Comparison of ENCODE assay signal across 8 cellular contexts in the genomic region with DNA sequence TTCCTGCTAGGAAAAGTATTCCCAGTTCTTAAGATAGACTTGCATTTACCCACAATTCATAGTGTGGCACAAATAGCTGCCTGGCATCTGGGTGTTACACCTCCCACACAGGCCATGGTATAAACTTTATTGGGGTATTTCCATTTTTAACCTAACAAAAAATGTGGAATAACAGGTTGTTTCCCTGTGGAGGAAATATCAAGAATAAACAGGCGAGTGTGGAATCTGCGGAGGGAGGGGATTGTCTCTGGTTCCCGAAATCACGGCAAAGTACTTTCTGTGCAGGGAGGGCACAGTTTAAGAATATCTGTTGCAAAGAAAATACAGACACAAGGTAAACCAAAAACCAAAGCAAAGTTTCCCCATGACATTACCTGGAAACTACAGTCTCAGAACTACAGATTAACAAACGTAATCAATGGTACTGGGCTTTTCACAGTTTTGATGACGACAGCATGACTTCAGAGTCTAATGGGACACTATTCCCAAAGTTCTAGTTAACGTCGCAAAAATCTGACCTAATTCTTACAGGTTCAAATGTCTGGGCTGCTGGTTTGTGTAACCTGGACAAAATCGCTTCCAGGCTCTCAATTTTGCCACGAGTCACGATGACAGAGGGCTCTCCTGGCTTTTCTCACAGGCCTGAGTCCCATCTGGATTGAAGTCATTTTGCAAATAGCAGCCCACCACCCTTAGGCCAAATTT. TPM values are rescaled to one million over a fixed set of nuclear protein-coding genes. Genes with fewer than 3 reads are reported as not detected.
DNase-seq lines count a peak whose midpoint lies in the region; ATAC-seq, FAIRE-seq and TF ChIP-seq lines count a peak whose summit lies in the region.

No MANE protein-coding gene starts in this region.

- H3K27me3 ChIP-seq in cardiac muscle cell = no peaks in the 10 kb centered on the region
- no peaks in the 10 kb centered on the region for H3K27me3 ChIP-seq in GM12878 (replicated peaks in 1 of 2; ENCODE audit: control insufficient read depth in 2 of 2, insufficient read depth in 2 of 2, low read length in 1 of 2)
- no peaks in the 10 kb centered on the region for H3K27me3 ChIP-seq in lung (ENCODE audit: control insufficient read depth, insufficient read depth)
- no peaks in the 10 kb centered on the region for H3K27me3 ChIP-seq in upper lobe of right lung

- TF ChIP-seq EP300 in GM12878 (IDR thresholded peaks at IDR 0.05; ENCODE audit: borderline replicate concordance in 1 of 2, control insufficient read depth in 1 of 2, low read depth in 2 of 2, low read length in 2 of 2) = no peak

- H3K4me1 ChIP-seq in cardiac muscle cell (ENCODE audit: low read depth) = peaks cover 32% of the 10 kb centered on the region
- peaks cover 34% of the 10 kb centered on the region for H3K4me1 ChIP-seq in GM12878 (ENCODE audit: control insufficient read depth, insufficient read depth, low read length)
- H3K4me1 ChIP-seq in lung (ENCODE audit: control insufficient read depth in 2 of 2, insufficient read depth in 2 of 2, low read length in 2 of 2) = peaks cover 10 to 24% of the 10 kb centered on the region in 2 donors
- peaks cover 63% of the 10 kb centered on the region for H3K4me1 ChIP-seq in upper lobe of right lung

- TF ChIP-seq RAD21 in GM12878 (IDR thresholded peaks at IDR 0.05; ENCODE audit: insufficient read depth, low read depth, low read length) = no peak

- WGBS in GM12878 (ENCODE audit: insufficient coverage, insufficient replicate concordance, low lambda C conversion rate, missing lambda C conversion rate) = 1% methylated on average over 11 of the region's 11 CpGs
- whole genome bisulfite sequencing in lung, 2 donors = 12 to 28% methylated on average over 11 of the region's 11 CpGs

- H3K79me2 ChIP-seq in GM12878 (ENCODE audit: control insufficient read depth, insufficient read depth, low read length) = peaks cover 77% of the 10 kb centered on the region

- H3K36me3 ChIP-seq in cardiac muscle cell (no peaks in the 10 kb centered on the region), GM12878 (ENCODE audit: control insufficient read depth in 2 of 2, insufficient read depth in 2 of 2, low read length in 1 of 2) (peaks cover 0 to 3% of the 10 kb centered on the region in 2 experiments; a peak in 1 of 4 replicates), lung (ENCODE audit: control insufficient read depth in 2 of 2, insufficient read depth in 2 of 2, low read length in 2 of 2) (no peaks in the 10 kb centered on the region), upper lobe of right lung (no peaks in the 10 kb centered on the region)

- H4K20me1 ChIP-seq in GM12878 (ENCODE audit: control insufficient read depth, insufficient read depth) = peaks cover 9% of the 10 kb centered on the region

- no peaks in the 10 kb centered on the region for H3K9me3 ChIP-seq in cardiac muscle cell (ENCODE audit: low read depth)
- no peaks in the 10 kb centered on the region for H3K9me3 ChIP-seq in GM12878 (replicated peaks; ENCODE audit: control insufficient read depth, insufficient read depth, low read length)
- H3K9me3 ChIP-seq in lung (ENCODE audit: control insufficient read depth in 2 of 2, insufficient read depth in 1 of 2, low read length in 1 of 2) = no peaks in the 10 kb centered on the region
- no peaks in the 10 kb centered on the region for H3K9me3 ChIP-seq in upper lobe of right lung

- ATAC-seq in GM12878 (no peak), lung (ENCODE audit: insufficient read depth, low FRiP score) (no peak), upper lobe of right lung (no peak), HG03521 (IDR thresholded peaks at IDR 0.05; ENCODE audit: unreplicated experiment) (no peak)

- SMC1A ChIA-PET in GM12878 (lab: Charles Lee; ENCODE audit: uncharacterized antibody, unreplicated experiment) = interaction anchor here (0.9 to 1.2 kb wide), 5 partner anchors 21 to 68 kb away, joined by 3 to 7 read pairs (median 3); no protein-coding TSS in a partner anchor

- H2AFZ ChIP-seq in GM12878 (ENCODE audit: control insufficient read depth, low read depth, low read length) = no peak overlapping the region

- in situ Hi-C loops in GM12878 (cut with MboI) = no loop called here

- FAIRE-seq in GM12878 (lab: Jason Lieb, UNC) = no peak

- no peak for TF ChIP-seq POLR2A in GM12878 (IDR thresholded peaks at IDR 0.05; ENCODE audit: low read depth, low read length)

- DNase-seq in cardiac muscle cell (ENCODE audit: low read depth in 1 of 2, low spot score in 1 of 2) (peak in 1 of 2 donors; percentile 38), cardiac septum (ENCODE audit: low spot score) (no peak), GM12878 (ENCODE audit: low read depth, low spot score) (no peak), lung (ENCODE audit: low spot score) (no peak), upper lobe of right lung (no peak), HCEC 1CT (no peak)
- no peak for DNase-seq in stimulated activated CD4-positive, alpha-beta T cell treated with anti-CD3 and anti-CD28 coated beads, Interleukin-4, amount 100 ng/mL, for 1 hour

- peak overlapping the region; percentile 79 for H3K4me2 ChIP-seq in GM12878 (ENCODE audit: control insufficient read depth, insufficient read depth)

- H3K9ac ChIP-seq in GM12878 (ENCODE audit: control insufficient read depth, insufficient read depth, low read length) = peak overlapping the region; percentile 87

- H3K27ac ChIP-seq in cardiac muscle cell (peak overlapping the region; percentile 96), GM12878 (ENCODE audit: control insufficient read depth, insufficient read depth) (peak overlapping the region; percentile 92), lung (ENCODE audit: low read depth in 1 of 2, low read length in 1 of 2) (peak overlapping the region; percentile 99), upper lobe of right lung (peak overlapping the region; percentile 96)

- POLR2A ChIA-PET in GM12878 (lab: Charles Lee) = interaction anchor here (0.7 to 3.8 kb wide), 8 partner anchors 11 to 64 kb away, joined by 3 to 66 read pairs (median 6); a partner anchor contains a TSS

- RAD21 ChIA-PET in GM12878 (lab: Charles Lee; ENCODE audit: unreplicated experiment) = interaction anchor here (0.7 to 9.0 kb wide), 5 partner anchors 25 to 65 kb away, joined by 3 to 93 read pairs (median 8); no protein-coding TSS in a partner anchor

- peak overlapping the region; percentile 94 for H3K4me3 ChIP-seq in cardiac muscle cell
- H3K4me3 ChIP-seq in GM12878 = peak overlapping the region; percentile 94
- H3K4me3 ChIP-seq in lung = peak overlapping the region; percentile 94
- H3K4me3 ChIP-seq in upper lobe of right lung = peak overlapping the region; percentile 84

- CTCF ChIA-PET in GM12878 (lab: Yijun Ruan, JAX) = interaction anchor here (1.3 to 10.2 kb wide), 4 partner anchors 33 to 69 kb away, joined by 4 to 90 read pairs (median 20); a partner anchor contains a TSS

- BruUV-seq in GM12878 (replicated peaks; lab: Mats Ljungman, UMichigan) = TSS peak; percentile 76

- intact Hi-C loops in cardiac septum (cut with DNase I) (no loop called here), GM12878 (cut with micrococcal nuclease; ENCODE audit: unreplicated experiment) (loop anchor here (5.0 kb wide), 2 partner anchors 115 to 130 kb away; a partner anchor contains a TSS), upper lobe of right lung (cut with DNase I) (no loop called here)

- TF ChIP-seq CTCF in cardiac muscle cell (IDR thresholded peaks at IDR 0.05; ENCODE audit: low read depth, low read length) = no peak
- no peak for TF ChIP-seq CTCF in GM12878 (IDR thresholded peaks at IDR 0.05 in 2 of 3, conservative IDR thresholded peaks at IDR 0.05 in 1 of 3; ENCODE audit: control insufficient read depth in 2 of 3, extremely low read depth in 1 of 3, insufficient read depth in 1 of 3, low read depth in 3 of 3, low read length in 3 of 3)
- no peak for TF ChIP-seq CTCF in lung (IDR thresholded peaks at IDR 0.05; ENCODE audit: control extremely low read depth, extremely low read depth)
- no peak for TF ChIP-seq CTCF in upper lobe of right lung (IDR thresholded peaks at IDR 0.05)

RNA-seq across cellular contexts. Expression of a gene that starts 1.4 kb away (rescaled TPM):
- total RNA-seq in cardiac muscle cell (152 and 161 TPM in 2 replicates), cardiac septum (142 TPM), GM12878 (2014; rRNA removed) (215 and 229 TPM in 2 replicates), GM12878 (2014; rRNA removed; fragmentation: Illumina TruSeq; extraction: Trizol) (148 and 153 TPM in 2 replicates), GM12878 (2021) (194 and 200 TPM in 2 replicates), lung (100 to 1,000 TPM; 121 to 141 TPM), upper lobe of right lung (156 TPM)
- polyA plus RNA-seq in cardiac muscle cell (214 and 246 TPM in 2 replicates), GM12878 (2011; rRNA removed) (139 and 142 TPM in 2 replicates), GM12878 (2014; fragmentation: Illumina TruSeq; extraction: Trizol) (154 and 182 TPM in 2 replicates), GM12878 (2014; fragmentation: Nextera tagmentation; extraction: Ambion mirVana) (100 to 1,000 TPM in 1 of 2 experiments, 10 to 100 TPM in 1; 85.4 to 114 TPM), GM12878 (2014; rRNA removed) (120 and 123 TPM in 2 replicates), GM12878 (2016; fragmentation: Nextera tagmentation; extraction: Ambion mirVana) (100 to 1,000 TPM; 225 to 237 TPM), lung (10 to 100 TPM; 52.2 to 65.2 TPM)
- total RNA-seq in GM12878 (2013; cell fraction: nucleolus; rRNA removed) = 140 and 161 TPM in 2 replicates
- 84.4 TPM for polyA plus RNA-seq in GM12878 (2011; ENCODE audit: low read depth)
- polyA plus RNA-seq in GM12878 (2011; cell fraction: cytosol; rRNA removed) = 75.3 and 92.3 TPM in 2 replicates
- 89.9 and 96.0 TPM in 2 replicates for polyA plus RNA-seq in GM12878 (2011; cell fraction: nucleus; rRNA removed)
- 81.5 and 83.0 TPM in 2 replicates for polyA plus RNA-seq in GM12878 (2012)
- 88.6 and 126 TPM in 2 replicates for polyA minus RNA-seq in GM12878 (2011; rRNA and poly(A)+ RNA removed)
- 52.3 and 75.1 TPM in 2 replicates for polyA minus RNA-seq in GM12878 (2011; cell fraction: cytosol; rRNA and poly(A)+ RNA removed)
- polyA minus RNA-seq in GM12878 (2011; cell fraction: nucleus; rRNA and poly(A)+ RNA removed) = 65.0 and 122 TPM in 2 replicates

RNA-seq across cellular contexts. Expression of a gene that starts 58.6 kb away (rescaled TPM):
- total RNA-seq in cardiac muscle cell = 55.8 and 59.1 TPM in 2 replicates
- 71.0 and 84.2 TPM in 2 replicates for polyA plus RNA-seq in cardiac muscle cell
- total RNA-seq in cardiac septum = 92.7 TPM
- total RNA-seq in GM12878 (2013; cell fraction: nucleolus; rRNA removed) = 22.9 and 23.0 TPM in 2 replicates
- total RNA-seq in GM12878 (2014; rRNA removed) = 11.2 and 15.3 TPM in 2 replicates
- 8.2 and 8.9 TPM in 2 replicates for total RNA-seq in GM12878 (2014; rRNA removed; fragmentation: Illumina TruSeq; extraction: Trizol)
- total RNA-seq in GM12878 (2021) = 25.6 and 27.2 TPM in 2 replicates
- 6.9 TPM for polyA plus RNA-seq in GM12878 (2011; ENCODE audit: low read depth)
- polyA plus RNA-seq in GM12878 (2011; rRNA removed) = 11.6 and 24.9 TPM in 2 replicates
- polyA plus RNA-seq in GM12878 (2011; cell fraction: cytosol; rRNA removed) = 23.0 and 24.2 TPM in 2 replicates
- 19.2 and 23.7 TPM in 2 replicates for polyA plus RNA-seq in GM12878 (2011; cell fraction: nucleus; rRNA removed)
- polyA plus RNA-seq in GM12878 (2012) = 15.0 and 15.6 TPM in 2 replicates
- polyA plus RNA-seq in GM12878 (2014; fragmentation: Illumina TruSeq; extraction: Trizol) = 10.5 and 19.9 TPM in 2 replicates
- 1 to 10 TPM; 2.6 to 3.0 TPM for polyA plus RNA-seq in GM12878 (2014; fragmentation: Nextera tagmentation; extraction: Ambion mirVana)
- 18.4 and 22.3 TPM in 2 replicates for polyA plus RNA-seq in GM12878 (2014; rRNA removed)
- polyA plus RNA-seq in GM12878 (2016; fragmentation: Nextera tagmentation; extraction: Ambion mirVana) = 10 to 100 TPM; 17.0 to 18.4 TPM
- 32.5 and 35.8 TPM in 2 replicates for polyA minus RNA-seq in GM12878 (2011; rRNA and poly(A)+ RNA removed)
- 7.8 and 11.4 TPM in 2 replicates for polyA minus RNA-seq in GM12878 (2011; cell fraction: cytosol; rRNA and poly(A)+ RNA removed)
- 8.0 and 13.6 TPM in 2 replicates for polyA minus RNA-seq in GM12878 (2011; cell fraction: nucleus; rRNA and poly(A)+ RNA removed)
- total RNA-seq in lung = 10 to 100 TPM; 30.6 to 67.2 TPM
- polyA plus RNA-seq in lung = 10 to 100 TPM; 15.3 to 45.5 TPM
- total RNA-seq in upper lobe of right lung = 67.3 TPM

RNA-seq across cellular contexts. Expression of a gene that starts 58.8 kb away (rescaled TPM):
- total RNA-seq in cardiac muscle cell (97.3 and 117 TPM in 2 replicates), cardiac septum (56.1 TPM), GM12878 (2014; rRNA removed) (74.7 and 89.4 TPM in 2 replicates), GM12878 (2014; rRNA removed; fragmentation: Illumina TruSeq; extraction: Trizol) (48.0 and 49.7 TPM in 2 replicates), GM12878 (2021) (51.1 and 57.5 TPM in 2 replicates), lung (10 to 100 TPM; 74.2 to 74.3 TPM), upper lobe of right lung (61.7 TPM)
- polyA plus RNA-seq in cardiac muscle cell (88.6 and 92.4 TPM in 2 replicates), GM12878 (2011; rRNA removed) (61.3 and 75.4 TPM in 2 replicates), GM12878 (2014; fragmentation: Illumina TruSeq; extraction: Trizol) (50.2 and 55.8 TPM in 2 replicates), GM12878 (2014; fragmentation: Nextera tagmentation; extraction: Ambion mirVana) (10 to 100 TPM in 1 of 2 experiments, 1 to 10 TPM in 1; 8.3 to 15.6 TPM), GM12878 (2014; rRNA removed) (89.3 and 92.5 TPM in 2 replicates), GM12878 (2016; fragmentation: Nextera tagmentation; extraction: Ambion mirVana) (10 to 100 TPM; 69.4 to 73.1 TPM), lung (10 to 100 TPM; 27.9 to 67.7 TPM)
- 40.1 and 42.8 TPM in 2 replicates for total RNA-seq in GM12878 (2013; cell fraction: nucleolus; rRNA removed)
- 23.7 TPM for polyA plus RNA-seq in GM12878 (2011; ENCODE audit: low read depth)
- 115 and 126 TPM in 2 replicates for polyA plus RNA-seq in GM12878 (2011; cell fraction: cytosol; rRNA removed)
- 66.5 and 69.5 TPM in 2 replicates for polyA plus RNA-seq in GM12878 (2011; cell fraction: nucleus; rRNA removed)
- polyA plus RNA-seq in GM12878 (2012) = 38.2 and 43.6 TPM in 2 replicates
- polyA minus RNA-seq in GM12878 (2011; rRNA and poly(A)+ RNA removed) = 73.0 and 101 TPM in 2 replicates
- polyA minus RNA-seq in GM12878 (2011; cell fraction: cytosol; rRNA and poly(A)+ RNA removed) = 26.6 and 27.0 TPM in 2 replicates
- 19.2 and 32.0 TPM in 2 replicates for polyA minus RNA-seq in GM12878 (2011; cell fraction: nucleus; rRNA and poly(A)+ RNA removed)
